Comparison of ENCODE assay signal across 1 cellular context in the genomic region with DNA sequence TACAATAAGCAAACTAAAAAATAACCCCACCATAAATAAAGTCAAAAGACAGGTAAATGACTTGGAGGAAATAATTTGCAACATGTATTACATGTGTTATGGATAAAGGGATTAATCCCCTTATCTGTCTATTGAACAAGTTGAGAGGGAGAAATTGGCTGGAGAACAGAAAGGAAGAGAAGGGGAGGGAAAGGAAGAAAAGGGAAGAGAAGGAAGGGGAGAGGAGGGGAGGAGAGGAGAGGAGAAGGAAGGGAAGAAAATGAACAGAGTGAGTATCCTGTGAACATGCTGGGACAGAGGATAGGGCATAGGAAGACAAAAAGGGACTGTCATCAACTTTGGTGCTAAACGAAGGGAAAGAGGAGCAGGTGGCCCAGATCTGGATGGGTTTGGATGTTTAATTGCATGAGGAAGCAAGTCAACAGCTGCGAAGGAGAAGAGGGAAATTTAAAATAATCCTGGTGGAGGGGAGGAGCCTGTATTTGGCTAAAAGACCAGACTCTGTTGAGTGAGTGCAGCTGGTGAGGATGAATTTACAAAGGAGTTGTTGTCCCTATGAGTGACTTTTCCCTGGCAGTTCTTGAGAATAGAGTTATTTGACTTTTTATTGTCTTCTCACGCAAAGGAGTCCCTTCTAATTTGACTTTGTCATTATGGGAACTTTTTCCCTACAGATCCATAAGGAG.
TF ChIP-seq lines count a peak whose summit lies in the region.

No MANE protein-coding gene starts in this region.

TF ChIP-seq in HCT116, 20 proteins besides CTCF, POLR2A, EP300 and RAD21:
- TF ChIP-seq JUND (IDR thresholded peaks at IDR 0.05) (no peak), SP1 (IDR thresholded peaks at IDR 0.05; ENCODE audit: low read depth) (no peak), SIN3A (IDR thresholded peaks at IDR 0.05; ENCODE audit: low read depth) (no peak), EGR1 (IDR thresholded peaks at IDR 0.05; ENCODE audit: low read depth) (no peak), ELF1 (IDR thresholded peaks at IDR 0.05; ENCODE audit: borderline replicate concordance, low read depth) (no peak), TCF7L2 (IDR thresholded peaks at IDR 0.05; ENCODE audit: borderline replicate concordance, extremely low read depth, insufficient read depth, insufficient read length) (no peak), MAX (IDR thresholded peaks at IDR 0.05) (no peak), ZFX (IDR thresholded peaks at IDR 0.05) (no peak), ATF3 (IDR thresholded peaks at IDR 0.05) (no peak), YY1 (IDR thresholded peaks at IDR 0.05; ENCODE audit: extremely low read depth, insufficient replicate concordance, low read depth, low read length) (no peak), FOSL1 (IDR thresholded peaks at IDR 0.05; ENCODE audit: low read depth) (no peak)
TF ChIP-seq in HCT116: peak in this region for 0.
